ENCODE assay signal across 8 cellular contexts in genomic region chr16:9090101-9090959, GRCh38. TPM values are rescaled to one million over a fixed set of nuclear protein-coding genes. Genes with fewer than 3 reads are reported as not detected.
A peak's percentile ranks its signal among the peaks of the same experiment; 100 is the strongest.
DNase-seq lines count a peak whose midpoint lies in the region; ATAC-seq, FAIRE-seq and TF ChIP-seq lines count a peak whose summit lies in the region.

No MANE protein-coding gene starts in this region.

- H3K36me3 ChIP-seq in GM23338 (ENCODE audit: insufficient read depth) (no peaks in the 10 kb centered on the region; the same call in 1 of the 2 replicates), breast epithelium (no peaks in the 10 kb centered on the region)

- DNase-seq in GM23338 (ENCODE audit: low spot score) (peak; percentile 64), T-helper 22 cell (ENCODE audit: low read depth) (peak; percentile 18), breast epithelium (ENCODE audit: low spot score in 2 of 2) (peak in 1 of 2 donors; percentile 52), islet precursor cell (peak; percentile 87), superior temporal gyrus (ENCODE audit: extremely low spot score) (no peak), HTR-8/SVneo (ENCODE audit: insufficient read length, low spot score) (no peak), COR-L47 (lab: John Stamatoyannopoulos, UW) (no peak)
- DNase-seq in stimulated activated CD4-positive, alpha-beta T cell treated with anti-CD3 and anti-CD28 coated beads, Interleukin-15, amount 100 ng/mL, for 24 hours = peak; percentile 70

- H3K36me3 Mint-ChIP-seq in GM23338 (ENCODE audit: low read depth) = peaks cover 25% of the 10 kb centered on the region

- peak overlapping the region; percentile 88 for H3K4me2 ChIP-seq in GM23338

- H3K4me3 Mint-ChIP-seq in GM23338 = peak overlapping the region; percentile 80

- H3K4me1 Mint-ChIP-seq in GM23338 = peaks cover 19% of the 10 kb centered on the region

- no peaks in the 10 kb centered on the region for H3K9me3 ChIP-seq in breast epithelium

- ATAC-seq in GM23338 = peak; percentile 35

- H3F3A ChIP-seq in GM23338 (replicated peaks; ENCODE audit: low read depth) = peaks cover 3% of the 10 kb centered on the region; the same call in 1 of the 2 replicates

- H3K79me2 ChIP-seq in GM23338 (replicated peaks; ENCODE audit: insufficient read depth) = peaks cover 33% of the 10 kb centered on the region

- H4K20me1 ChIP-seq in GM23338 (replicated peaks; ENCODE audit: insufficient read depth) = peaks cover 26% of the 10 kb centered on the region

- H3K27ac Mint-ChIP-seq in GM23338 = peak overlapping the region; percentile 95

- H3K4me3 ChIP-seq in GM23338 (peak overlapping the region; percentile 81), breast epithelium (peak overlapping the region; percentile 82 to 99 (median 88))

- no peak for TF ChIP-seq POLR2A in breast epithelium (IDR thresholded peaks at IDR 0.05)

- no peaks in the 10 kb centered on the region for H3K9me2 ChIP-seq in GM23338 (ENCODE audit: insufficient read depth)

- FAIRE-seq in HTR-8/SVneo (lab: Jason Lieb, UNC) = no peak

- H3K27ac ChIP-seq in GM23338 (ENCODE audit: low read depth) (peak overlapping the region; percentile 88), breast epithelium (peak overlapping the region; percentile 97 to 99)

- H2AFZ ChIP-seq in GM23338 = peak overlapping the region; percentile 90

- intact Hi-C loops in breast epithelium (cut with DNase I; ENCODE audit: low total_unique reads) = no loop called here

- H3K27me3 Mint-ChIP-seq in GM23338 (ENCODE audit: insufficient read depth, low read depth, poor library complexity) = peaks cover 20% of the 10 kb centered on the region

- peaks cover 27% of the 10 kb centered on the region for H3K4me1 ChIP-seq in GM23338 (ENCODE audit: insufficient read depth)
- H3K4me1 ChIP-seq in breast epithelium = peaks cover 0 to under 1% of the 10 kb centered on the region in 2 donors

- peaks cover 3% of the 10 kb centered on the region; the same call in 1 of the 3 replicates for H3K9me3 Mint-ChIP-seq in GM23338

- no peaks in the 10 kb centered on the region for H3K27me3 ChIP-seq in GM23338 (ENCODE audit: insufficient read depth)
- no peaks in the 10 kb centered on the region for H3K27me3 ChIP-seq in breast epithelium

- no peak; a peak in 1 of 4 replicates for TF ChIP-seq CTCF in GM23338 (conservative IDR thresholded peaks at IDR 0.05; ENCODE audit: low read depth in 2 of 2)
- TF ChIP-seq CTCF in breast epithelium (IDR thresholded peaks at IDR 0.05) = no peak

TF ChIP-seq in GM23338, 12 proteins besides CTCF, POLR2A, EP300 and RAD21:
- TF ChIP-seq ZNF331 (CRISPR knock-in tag; IDR thresholded peaks at IDR 0.05; ENCODE audit: low read depth) (no peak), ETS1 (IDR thresholded peaks at IDR 0.05) (0 out of 2 replicates have a peak, but pooled peaks have one; percentile 19)

RNA-seq across cellular contexts. Expression of gene HAPSTR1, which starts 1.1 kb away (rescaled TPM):
- total RNA-seq in GM23338 (2014; rRNA removed; shearing (Covaris generic)) = 66.0 and 66.3 TPM in 2 replicates
- polyA plus RNA-seq in GM23338 (2016; fragmentation: Nextera tagmentation; extraction: Ambion mirVana) = 8.1 and 9.5 TPM in 2 replicates
- total RNA-seq in breast epithelium = 10 to 100 TPM; 39.0 to 63.5 (median 50.1) TPM

Comparison
In these comparisons a context has a peak if more than half of its experiments do, and no peak if none do; other contexts are left out.
1. DNase-seq: peak in GM23338 (single experiment), T-helper 22 cell (single experiment), islet precursor cell (single experiment) and stimulated activated CD4-positive, alpha-beta T cell treated with anti-CD3 and anti-CD28 coated beads, Interleukin-15, amount 100 ng/mL, for 24 hours (single experiment); none in superior temporal gyrus (single experiment), HTR-8/SVneo (single experiment) and COR-L47 (single experiment).